In the genomic region with DNA sequence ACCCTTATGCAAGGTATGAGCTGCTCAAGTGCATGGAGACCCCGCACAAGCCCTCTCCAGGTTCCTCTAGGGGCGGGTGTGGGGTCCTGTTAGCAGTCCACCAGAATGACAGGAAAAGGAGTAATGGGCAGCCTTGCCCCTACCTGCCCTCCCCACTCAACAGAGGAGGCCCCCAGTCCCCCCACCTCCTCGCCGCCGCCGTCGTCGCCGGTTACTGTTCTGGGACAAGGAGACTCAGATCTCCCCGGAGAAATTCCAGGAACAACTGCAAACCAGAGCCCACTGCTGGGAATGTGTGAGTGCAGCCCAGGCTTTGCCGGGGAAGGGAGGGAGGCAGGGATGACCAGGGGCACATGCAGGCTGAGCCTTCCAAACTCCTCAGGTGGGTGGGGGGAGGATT, we compare ENCODE assay signal across 35 cellular contexts. TPM values are rescaled to one million over a fixed set of nuclear protein-coding genes. Genes with fewer than 3 reads are reported as not detected.
"Had no signal": no experiment of that assay in that cellular context is flagged by ENCODE, and none has a peak within 500 bp of the region (broad histone marks: within the 10 kb centered on the region; RNA-seq: fewer than 3 reads in every experiment).

No MANE protein-coding gene starts in this region.

- H3K27ac Mint-ChIP-seq: activated CD4-positive, alpha-beta memory T cell treated with anti-CD3 and anti-CD28 coated beads, Interleukin-2, amount 10 ng/mL, durations not matched to agents 7 days and 5 days; activated naive CD4-positive, alpha-beta T cell treated with anti-CD3 and anti-CD28 coated beads, Interleukin-2, amount 50 U/mL, for 24 hours; activated naive CD8-positive, alpha-beta T cell treated with anti-CD3 and anti-CD28 coated beads, Interleukin-2, amount 10 ng/mL, durations not matched to agents 7 days and 5 days; activated T-cell treated with anti-CD3 and anti-CD28 coated beads, Interleukin-2, amount 50 U/mL, for 72 hours; activated T-helper 2 cell treated with anti-CD3 and anti-CD28 coated beads, Interferon-gamma antibody, Interleukin-2, Interleukin-4, amounts not matched to agents 10 μg/mL and 5 μg/mL and 100 μg/mL, durations not matched to agents 14 hours and 24 hours and 36 hours had no signal

- H3K27me3 Mint-ChIP-seq: activated CD4-positive, alpha-beta memory T cell treated with anti-CD3 and anti-CD28 coated beads, Interleukin-2, amount 10 ng/mL, durations not matched to agents 7 days and 5 days; activated naive CD4-positive, alpha-beta T cell treated with anti-CD3 and anti-CD28 coated beads, Interleukin-2, amount 50 U/mL, for 24 hours; activated naive CD8-positive, alpha-beta T cell treated with anti-CD3 and anti-CD28 coated beads, Interleukin-2, amount 10 ng/mL, durations not matched to agents 7 days and 5 days; central memory CD8-positive, alpha-beta T cell had no signal

- ATAC-seq: activated T-cell treated with anti-CD3 and anti-CD28 coated beads, Interleukin-2, amount 50 U/mL, for 72 hours; Panc1; Right ventricle myocardium inferior had no signal

- H3K27me3 ChIP-seq: ascending aorta, cardiac muscle cell had no signal

- H3K9ac ChIP-seq: KMS-11 had no signal

- DNase-seq: activated CD4-positive, alpha-beta memory T cell treated with anti-CD3 and anti-CD28 coated beads, Interleukin-2, amount 10 ng/mL, durations not matched to agents 7 days and 5 days; activated CD4-positive, alpha-beta T cell treated with anti-CD3 and anti-CD28 coated beads for 1 hour; activated CD4-positive, alpha-beta T cell treated with anti-CD3 and anti-CD28 coated beads for 48 hours; activated CD4-positive, CD25-positive, alpha-beta regulatory T cell; activated CD8-positive, alpha-beta memory T cell treated with anti-CD3 and anti-CD28 coated beads for 24 hours; activated gamma-delta T cell; activated naive CD4-positive, alpha-beta T cell treated with Interleukin-2 at 50 U/mL for 16 hours; activated naive CD8-positive, alpha-beta T cell treated with anti-CD3 and anti-CD28 coated beads, Interleukin-2, amount 10 ng/mL, durations not matched to agents 7 days and 5 days; activated T-cell treated with anti-CD3 and anti-CD28 coated beads, Interleukin-2, amount 50 U/mL, for 1 hour; activated T-cell treated with anti-CD3 and anti-CD28 coated beads, Interleukin-2, amount 50 U/mL, for 72 hours; amygdala; MM.1S; MV-4-11; NCI-H1092; NCI-H1436 treated with DMSO at 0.1 percent for 48 hours; NCI-H1694 treated with DMSO at 0.1 percent for 48 hours; NCI-H2029 treated with DMSO at 0.1 percent for 48 hours; NCI-H2171 treated with DMSO at 0.1 percent for 48 hours; NCI-H226; NCI-H524 treated with DMSO at 0.1 percent for 48 hours; SW 1271; T-helper 1 cell; T-helper 2 cell; T-helper 9 cell; WERI-Rb-1 had no signal

- H3K27ac ChIP-seq: ascending aorta, cardiac muscle cell, KMS-11, WERI-Rb-1 had no signal

- H3K4me1 ChIP-seq: ascending aorta had no signal

- H3K9me3 ChIP-seq: ascending aorta had no signal

- H3K9me3 Mint-ChIP-seq: activated CD4-positive, alpha-beta memory T cell treated with anti-CD3 and anti-CD28 coated beads, Interleukin-2, amount 10 ng/mL, durations not matched to agents 7 days and 5 days; activated naive CD4-positive, alpha-beta T cell treated with anti-CD3 and anti-CD28 coated beads, Interleukin-2, amount 50 U/mL, for 24 hours; activated naive CD8-positive, alpha-beta T cell treated with anti-CD3 and anti-CD28 coated beads, Interleukin-2, amount 10 ng/mL, durations not matched to agents 7 days and 5 days; activated T-cell treated with anti-CD3 and anti-CD28 coated beads, Interleukin-2, amount 50 U/mL, for 72 hours; activated T-helper 2 cell treated with anti-CD3 and anti-CD28 coated beads, Interferon-gamma antibody, Interleukin-2, Interleukin-4, amounts not matched to agents 10 μg/mL and 5 μg/mL and 100 μg/mL, durations not matched to agents 14 hours and 24 hours and 36 hours; central memory CD8-positive, alpha-beta T cell had no signal

- H3K4me3 ChIP-seq: ascending aorta, cardiac muscle cell had no signal

- H3K4me3 Mint-ChIP-seq: activated CD4-positive, alpha-beta memory T cell treated with anti-CD3 and anti-CD28 coated beads, Interleukin-2, amount 10 ng/mL, durations not matched to agents 7 days and 5 days; activated naive CD4-positive, alpha-beta T cell treated with anti-CD3 and anti-CD28 coated beads, Interleukin-2, amount 50 U/mL, for 24 hours; activated naive CD8-positive, alpha-beta T cell treated with anti-CD3 and anti-CD28 coated beads, Interleukin-2, amount 10 ng/mL, durations not matched to agents 7 days and 5 days; activated T-cell treated with anti-CD3 and anti-CD28 coated beads, Interleukin-2, amount 50 U/mL, for 72 hours; central memory CD8-positive, alpha-beta T cell had no signal

- H3K4me2 ChIP-seq: KMS-11 had no signal

RNA-seq across cellular contexts. Expression of gene TSSK4, which starts 27.6 kb away (rescaled TPM):
- total RNA-seq: ascending aorta, cardiac muscle cell, LHCN-M2, RPMI7951 had no signal
